1 cellular context compared by ENCODE assay signal in genomic region chr14:30980980-30981379, GRCh38.
TF ChIP-seq lines count a peak whose summit lies in the region.

No MANE protein-coding gene starts in this region.

TF ChIP-seq in HepG2, 621 proteins besides CTCF, POLR2A, EP300 and RAD21 (continued from another document and continues in another):
- no peak for TF ChIP-seq HINFP (CRISPR knock-in tag; IDR thresholded peaks at IDR 0.05; ENCODE audit: low read depth)
- peak; percentile 46 for TF ChIP-seq TEAD3 (CRISPR knock-in tag; optimal IDR thresholded peaks at IDR 0.05; ENCODE audit: borderline replicate concordance)
- TF ChIP-seq PPARG (CRISPR knock-in tag; conservative IDR thresholded peaks at IDR 0.05): 0 out of 2 replicates have a peak, but pooled peaks have one; percentile 24
- no peak for TF ChIP-seq RFX5 (IDR thresholded peaks at IDR 0.05; ENCODE audit: low read depth, low read length)
- TF ChIP-seq ZNF761 (CRISPR knock-in tag; conservative IDR thresholded peaks at IDR 0.05): no peak
- TF ChIP-seq HDAC6 (IDR thresholded peaks at IDR 0.05; ENCODE audit: low read depth, low read length): no peak
- no peak for TF ChIP-seq ZNF740 (CRISPR knock-in tag; IDR thresholded peaks at IDR 0.05)
- no peak for TF ChIP-seq ZNF333 (CRISPR knock-in tag; IDR thresholded peaks at IDR 0.05; ENCODE audit: borderline replicate concordance)
- peak; percentile 24; the same call in 1 of the 2 replicates for TF ChIP-seq ZNF232 (CRISPR knock-in tag; IDR thresholded peaks at IDR 0.05; ENCODE audit: borderline replicate concordance)
- TF ChIP-seq POGZ (CRISPR knock-in tag; IDR thresholded peaks at IDR 0.05): peak; percentile 88
- no peak for TF ChIP-seq SMC3 (IDR thresholded peaks at IDR 0.05; ENCODE audit: low read length)
- no peak for TF ChIP-seq ARNT (IDR thresholded peaks at IDR 0.05)
- no peak for TF ChIP-seq ZFP37 (CRISPR knock-in tag; IDR thresholded peaks at IDR 0.05; ENCODE audit: borderline replicate concordance)
- no peak for TF ChIP-seq ZBTB4 (CRISPR knock-in tag; IDR thresholded peaks at IDR 0.05; ENCODE audit: borderline replicate concordance)
- TF ChIP-seq ZNF644 (CRISPR knock-in tag; IDR thresholded peaks at IDR 0.05; ENCODE audit: low read depth): 0 out of 2 replicates have a peak, but pooled peaks have one; percentile 43
- no peak for TF ChIP-seq ERF (CRISPR knock-in tag; IDR thresholded peaks at IDR 0.05)
- 0 out of 2 replicates have a peak, but pooled peaks have one; percentile 17 for TF ChIP-seq ARID5B (CRISPR knock-in tag; IDR thresholded peaks at IDR 0.05)
- no peak for TF ChIP-seq PAXIP1 (CRISPR knock-in tag; conservative IDR thresholded peaks at IDR 0.05)
- no peak for TF ChIP-seq ZNF292 (CRISPR knock-in tag; IDR thresholded peaks at IDR 0.05; ENCODE audit: borderline replicate concordance, low read depth)
- TF ChIP-seq ZC3H13 (CRISPR knock-in tag; IDR thresholded peaks at IDR 0.05): no peak
- TF ChIP-seq KLF12 (CRISPR knock-in tag; IDR thresholded peaks at IDR 0.05; ENCODE audit: borderline replicate concordance): 0 out of 2 replicates have a peak, but pooled peaks have one; percentile 21
- TF ChIP-seq ZNF841 (CRISPR knock-in tag; IDR thresholded peaks at IDR 0.05; ENCODE audit: borderline replicate concordance): no peak
- TF ChIP-seq GTF3A (CRISPR knock-in tag; conservative IDR thresholded peaks at IDR 0.05): no peak
- no peak for TF ChIP-seq EZH2 (conservative IDR thresholded peaks at IDR 0.05; ENCODE audit: low read depth, low read length)
- TF ChIP-seq CEBPG (CRISPR knock-in tag; IDR thresholded peaks at IDR 0.05): peak; percentile 17; the same call in 1 of the 2 replicates
- no peak for TF ChIP-seq GATAD2A (CRISPR knock-in tag; IDR thresholded peaks at IDR 0.05)
- no peak; the same call in 1 of the 2 replicates for TF ChIP-seq ZMYM4 (CRISPR knock-in tag; IDR thresholded peaks at IDR 0.05)
- no peak for TF ChIP-seq ZBTB3 (CRISPR knock-in tag; IDR thresholded peaks at IDR 0.05; ENCODE audit: borderline replicate concordance, low read depth)
- TF ChIP-seq SP5 (CRISPR knock-in tag; IDR thresholded peaks at IDR 0.05; ENCODE audit: borderline replicate concordance, low read depth): peak; percentile 28; the same call in 1 of the 2 replicates
- TF ChIP-seq ZNF12 (CRISPR knock-in tag; IDR thresholded peaks at IDR 0.05): 0 out of 2 replicates have a peak, but pooled peaks have one; percentile 24
- no peak; the same call in 1 of the 2 replicates for TF ChIP-seq ZSCAN5A (CRISPR knock-in tag; IDR thresholded peaks at IDR 0.05; ENCODE audit: borderline replicate concordance)
- no peak for TF ChIP-seq NFIC (IDR thresholded peaks at IDR 0.05; ENCODE audit: low read length)
- no peak for TF ChIP-seq ZNF784 (CRISPR knock-in tag; IDR thresholded peaks at IDR 0.05; ENCODE audit: borderline replicate concordance)
- TF ChIP-seq CCDC6 (CRISPR knock-in tag; IDR thresholded peaks at IDR 0.05): no peak
- TF ChIP-seq ZMYM2 (CRISPR knock-in tag; IDR thresholded peaks at IDR 0.05): peak; percentile 96
- no peak for TF ChIP-seq ZNF589 (CRISPR knock-in tag; conservative IDR thresholded peaks at IDR 0.05)
- TF ChIP-seq WIZ (CRISPR knock-in tag; IDR thresholded peaks at IDR 0.05): no peak
- no peak for TF ChIP-seq GLI4 (CRISPR knock-in tag; IDR thresholded peaks at IDR 0.05; ENCODE audit: borderline replicate concordance)
- TF ChIP-seq ZNF580 (CRISPR knock-in tag; IDR thresholded peaks at IDR 0.05; ENCODE audit: borderline replicate concordance, low read depth): no peak
- no peak for TF ChIP-seq PRPF4 (IDR thresholded peaks at IDR 0.05; ENCODE audit: low read depth, low read length, poor library complexity, severe bottlenecking)
- no peak for TF ChIP-seq ZNF816 (CRISPR knock-in tag; IDR thresholded peaks at IDR 0.05; ENCODE audit: borderline replicate concordance)
- TF ChIP-seq ZNF530 (CRISPR knock-in tag; IDR thresholded peaks at IDR 0.05; ENCODE audit: low read depth): no peak
- no peak for TF ChIP-seq NRL (CRISPR knock-in tag; IDR thresholded peaks at IDR 0.05; ENCODE audit: borderline replicate concordance)
- no peak for TF ChIP-seq PCBP2 (optimal IDR thresholded peaks at IDR 0.05; ENCODE audit: low read depth, low read length, poor library complexity, severe bottlenecking)
